Comparison of ENCODE assay signal across 8 cellular contexts in genomic region chr2:18560797-18561085, GRCh38. TPM values are rescaled to one million over a fixed set of nuclear protein-coding genes. Genes with fewer than 3 reads are reported as not detected.
DNase-seq lines count a peak whose midpoint lies in the region; ATAC-seq and TF ChIP-seq lines count a peak whose summit lies in the region.

No MANE protein-coding gene starts in this region.

- H3K27me3 Mint-ChIP-seq in endodermal cell (ENCODE audit: insufficient read depth) (no peaks in the 10 kb centered on the region), progenitor cell of endocrine pancreas (no peaks in the 10 kb centered on the region)

- H3K27ac Mint-ChIP-seq in endodermal cell, result peak overlapping the region; percentile 84
- H3K27ac Mint-ChIP-seq in progenitor cell of endocrine pancreas, result peak overlapping the region; percentile 96

- no peak for TF ChIP-seq CTCF in endodermal cell (conservative IDR thresholded peaks at IDR 0.05)
- no peak for TF ChIP-seq CTCF in progenitor cell of endocrine pancreas (IDR thresholded peaks at IDR 0.05; ENCODE audit: unreplicated experiment)

- H3K9ac ChIP-seq in Karpas-422 (ENCODE audit: low read length) (peak overlapping the region; percentile 88), endodermal cell (ENCODE audit: extremely low read depth, low read length, poor library complexity, severe bottlenecking) (no peak overlapping the region)

- H3K27ac ChIP-seq in Karpas-422 (ENCODE audit: low read length) (no peak overlapping the region), endodermal cell (ENCODE audit: low read depth, low read length) (no peak overlapping the region)

- peaks cover 5% of the 10 kb centered on the region for H3K9me3 ChIP-seq in Karpas-422 (ENCODE audit: low read length)
- H3K9me3 ChIP-seq in endodermal cell (ENCODE audit: control insufficient read depth, low read length), result peaks cover 6% of the 10 kb centered on the region

- H3K36me3 Mint-ChIP-seq in endodermal cell (ENCODE audit: low read depth) (peaks cover under 1% of the 10 kb centered on the region), progenitor cell of endocrine pancreas (ENCODE audit: insufficient read depth) (peaks cover 18% of the 10 kb centered on the region)

- peak overlapping the region; percentile 83 for H3K4me2 ChIP-seq in Karpas-422 (ENCODE audit: low read depth, low read length, poor library complexity, severe bottlenecking)

- no peaks in the 10 kb centered on the region for H4K20me1 ChIP-seq in Karpas-422 (ENCODE audit: insufficient read depth, low read depth, low read length)

- no peaks in the 10 kb centered on the region for H3K27me3 ChIP-seq in Karpas-422 (ENCODE audit: low read length)
- H3K27me3 ChIP-seq in endodermal cell (ENCODE audit: control insufficient read depth, insufficient read depth, low read length, poor library complexity, severe bottlenecking), result no peaks in the 10 kb centered on the region

- DNase-seq in Karpas-422 (no peak), endodermal cell (no peak), progenitor cell of endocrine pancreas (ENCODE audit: low spot score, unreplicated experiment) (no peak), DMS153 treated with DMSO at 0.1 percent for 48 hours (lab: John Stamatoyannopoulos, UW; ENCODE audit: unreplicated experiment) (no peak), HuH-7 (ENCODE audit: low spot score) (no peak)
- no peak for DNase-seq in stimulated activated naive CD4-positive, alpha-beta T cell treated with Interleukin-2 at 50 U/mL for 16 hours (lab: John Stamatoyannopoulos, UW)
- DNase-seq in activated CD8-positive, alpha-beta memory T cell treated with anti-CD3 and anti-CD28 coated beads, Interleukin-2, amount 50 U/mL, for 4 hours, result no peak

- peaks cover 19% of the 10 kb centered on the region for H3K4me1 ChIP-seq in Karpas-422 (ENCODE audit: low read length)
- peaks cover 7% of the 10 kb centered on the region for H3K4me1 ChIP-seq in endodermal cell (ENCODE audit: control insufficient read depth, insufficient read depth, low read length)

- H3K4me3 ChIP-seq in Karpas-422 (ENCODE audit: low read length), result peak overlapping the region; percentile 76
- H3K4me3 ChIP-seq in endodermal cell (ENCODE audit: low read length), result peak overlapping the region; percentile 86

- peak; percentile 1 for ATAC-seq in GM19035 (IDR thresholded peaks at IDR 0.05; ENCODE audit: unreplicated experiment)

- peaks cover 26% of the 10 kb centered on the region for H3K79me2 ChIP-seq in Karpas-422 (ENCODE audit: low read length)

- 0 to 5% methylated on average over 1 to 3 of the region's 3 CpGs for WGBS in endodermal cell (ENCODE audit: insufficient coverage in 1 of 2, insufficient read length in 1 of 2), 2 experiments

- H3K4me3 Mint-ChIP-seq in endodermal cell (peak overlapping the region; percentile 82), progenitor cell of endocrine pancreas (ENCODE audit: low read depth) (peak overlapping the region; percentile 90)

- H3K4me1 Mint-ChIP-seq in endodermal cell (peaks cover 22% of the 10 kb centered on the region), progenitor cell of endocrine pancreas (ENCODE audit: low read depth) (peaks cover 21% of the 10 kb centered on the region)

- H3K9me3 Mint-ChIP-seq in endodermal cell (no peaks in the 10 kb centered on the region), progenitor cell of endocrine pancreas (ENCODE audit: low read depth) (peaks cover 7% of the 10 kb centered on the region)

- H3K9me2 ChIP-seq in Karpas-422 (replicated peaks; ENCODE audit: insufficient read depth, low read length), result no peaks in the 10 kb centered on the region

- H3K36me3 ChIP-seq in Karpas-422 (ENCODE audit: insufficient read depth, low read length) (peaks cover 7% of the 10 kb centered on the region; the same call in 1 of the 2 replicates), endodermal cell (ENCODE audit: control insufficient read depth, insufficient read depth, low read length) (peaks cover 6% of the 10 kb centered on the region)

- peak overlapping the region; percentile 82 for H2AFZ ChIP-seq in Karpas-422 (ENCODE audit: low read length)

RNA-seq across cellular contexts. Expression of gene RDH14, which starts 0.3 kb away (rescaled TPM):
- 25.6 and 30.8 TPM in 2 replicates for total RNA-seq in Karpas-422 (2014; rRNA removed; shearing (Covaris generic); ENCODE audit: low replicate concordance)
- 10 to 100 TPM; 22.6 to 23.0 TPM for total RNA-seq in endodermal cell
- 16.3 TPM for polyA plus RNA-seq in endodermal cell (2013, experiment 1 of 2)
- polyA plus RNA-seq in endodermal cell (2013, experiment 2 of 2), result 18.8 TPM
- 22.8 and 25.5 TPM in 2 replicates for total RNA-seq in progenitor cell of endocrine pancreas

RNA-seq across cellular contexts. Expression of gene NT5C1B, which starts 28.6 kb away (rescaled TPM):
- total RNA-seq in Karpas-422 (2014; rRNA removed; shearing (Covaris generic); ENCODE audit: low replicate concordance), result not detected in 2 replicates
- total RNA-seq in endodermal cell (not detected), progenitor cell of endocrine pancreas (not detected in 2 replicates)
- not detected for polyA plus RNA-seq in endodermal cell (2013, experiment 1 of 2)
- not detected for polyA plus RNA-seq in endodermal cell (2013, experiment 2 of 2)
